Comparison of ENCODE assay signal across 9 cellular contexts in genomic region chr14:23120405-23121251, GRCh38. TPM values are rescaled to one million over a fixed set of nuclear protein-coding genes. Genes with fewer than 3 reads are reported as not detected.
DNase-seq lines count a peak whose midpoint lies in the region; ATAC-seq and TF ChIP-seq lines count a peak whose summit lies in the region.
"Had no signal": no experiment of that assay in that cellular context is flagged by ENCODE, and none has a peak within 500 bp of the region (broad histone marks: within the 10 kb centered on the region; RNA-seq: fewer than 3 reads in every experiment).

No MANE protein-coding gene starts in this region.

- H3K9ac ChIP-seq in HCT116 (ENCODE audit: low read length) = no peak overlapping the region

- H3K9me2 ChIP-seq in HCT116 (ENCODE audit: insufficient read depth) = no peaks in the 10 kb centered on the region

- H3K79me2 ChIP-seq in HCT116 (ENCODE audit: insufficient read depth, low read length) = no peaks in the 10 kb centered on the region

- WGBS in suprapubic skin = 27% methylated on average over 6 of the region's 9 CpGs

- no peak overlapping the region for H3K27ac ChIP-seq in HCT116 (ENCODE audit: low read depth, low read length)
- no peak overlapping the region for H3K27ac ChIP-seq in SJSA1
- no peak overlapping the region for H3K27ac ChIP-seq in foreskin keratinocyte
- no peak overlapping the region for H3K27ac ChIP-seq in suprapubic skin

- TF ChIP-seq CTCF in HCT116 (IDR thresholded peaks at IDR 0.05 in 2 of 3, conservative IDR thresholded peaks at IDR 0.05 in 1 of 3; ENCODE audit: borderline replicate concordance in 1 of 3, insufficient read depth in 1 of 3, low read depth in 2 of 3, low read length in 2 of 3) (peak; percentile 100), foreskin keratinocyte (conservative IDR thresholded peaks at IDR 0.05) (peak; percentile 100), suprapubic skin (IDR thresholded peaks at IDR 0.05) (peak; percentile 99 to 100)

- no peak overlapping the region for H3K4me2 ChIP-seq in HCT116 (ENCODE audit: low read length)

- no peaks in the 10 kb centered on the region for H3K27me3 ChIP-seq in HCT116 (ENCODE audit: insufficient read depth, low read length)
- no peaks in the 10 kb centered on the region for H3K27me3 ChIP-seq in SJSA1 (replicated peaks)
- no peaks in the 10 kb centered on the region for H3K27me3 ChIP-seq in foreskin keratinocyte
- H3K27me3 ChIP-seq in suprapubic skin = no peaks in the 10 kb centered on the region

- no peaks in the 10 kb centered on the region for H3K9me3 ChIP-seq in HCT116 (ENCODE audit: control insufficient read depth in 1 of 2, insufficient read depth in 1 of 2, low read depth in 1 of 2, low read length in 2 of 2)
- H3K9me3 ChIP-seq in SJSA1 (replicated peaks) = no peaks in the 10 kb centered on the region
- no peaks in the 10 kb centered on the region for H3K9me3 ChIP-seq in suprapubic skin

- TF ChIP-seq EP300 in suprapubic skin (IDR thresholded peaks at IDR 0.05) = no peak

- TF ChIP-seq POLR2A in HCT116 (IDR thresholded peaks at IDR 0.05; ENCODE audit: borderline replicate concordance, extremely low read depth, insufficient read depth, insufficient read length) (no peak), suprapubic skin (IDR thresholded peaks at IDR 0.05) (no peak)

- H3K4me3 ChIP-seq in HCT116 (replicated peaks in 1 of 2; ENCODE audit: low read depth in 1 of 2, low read length in 2 of 2) (no peak overlapping the region), SJSA1 (no peak overlapping the region), suprapubic skin (no peak overlapping the region)
- H3K4me3 ChIP-seq: skin epidermis had no signal

- no peak overlapping the region for H2AFZ ChIP-seq in HCT116 (ENCODE audit: low read depth, low read length, poor library complexity, severe bottlenecking)

- CTCF ChIA-PET in HCT116 (lab: Charles Lee) = interaction anchor here (0.6 to 4.3 kb wide), 50 partner anchors 8 to 440 kb away, joined by 3 to 162 read pairs (median 4); partner anchors contain the start of genes ACIN1, BCL2L2, C14orf119 and CDH24

- RAD21 ChIA-PET in HCT116 (lab: Charles Lee; ENCODE audit: low non-redundant PET in 1 of 2, low total read pairs in 2 of 2, uncharacterized antibody in 2 of 2, unreplicated experiment in 2 of 2) = interaction anchor here (0.6 to 2.4 kb wide), 15 partner anchors 26 to 181 kb away, joined by 3 to 24 read pairs (median 4); partner anchors contain the start of genes ACIN1 (in 1 of the 2) and C14orf119 (in 1 of the 2)

- no peaks in the 10 kb centered on the region for H4K20me1 ChIP-seq in HCT116 (ENCODE audit: insufficient read depth)

- intact Hi-C loops in HCT116 (cut with micrococcal nuclease) = loop anchor here (1.0 to 5.0 kb wide), 3 partner anchors 67 to 262 kb away; no protein-coding TSS in a partner anchor

- H3K4me1 ChIP-seq in HCT116 (ENCODE audit: control insufficient read depth in 1 of 2, insufficient read depth in 2 of 2, low read length in 2 of 2) (peaks cover 0 to 4% of the 10 kb centered on the region in 2 experiments; a peak in 2 of 4 replicates), SJSA1 (replicated peaks) (peaks cover 10% of the 10 kb centered on the region), foreskin keratinocyte (peaks cover 9% of the 10 kb centered on the region), suprapubic skin (peaks cover 33% of the 10 kb centered on the region)

- H3K36me3 ChIP-seq in HCT116 (ENCODE audit: control insufficient read depth in 1 of 2, insufficient read depth in 2 of 2, low read length in 2 of 2) = no peaks in the 10 kb centered on the region
- H3K36me3 ChIP-seq in SJSA1 = no peaks in the 10 kb centered on the region
- no peaks in the 10 kb centered on the region for H3K36me3 ChIP-seq in suprapubic skin

- DNase-seq in EH (ENCODE audit: low read depth) (peak; percentile 85), HCT116 (ENCODE audit: low read depth, low spot score) (peak; percentile 73), NCI-H1092 (lab: John Stamatoyannopoulos, UW) (peak; percentile 79), SJSA1 (ENCODE audit: low read depth in 1 of 2, low spot score in 2 of 2) (peak; percentile 70 to 85), foreskin keratinocyte (peak in 1 of 2 donors; percentile 47), nucleus accumbens (lab: John Stamatoyannopoulos, UW) (peak; percentile 21 to 94 (median 79)), suprapubic skin (ENCODE audit: low spot score in 2 of 2) (peak; percentile 94 to 96)
- DNase-seq in activated gamma-delta T cell treated with anti-CD3 and anti-CD28 coated beads, Interleukin-2, amount 50 U/mL, for 16 hours (ENCODE audit: low read depth) = peak; percentile 68

- ATAC-seq in HCT116 (peak; percentile 97), foreskin keratinocyte (peak; percentile 74)

- peak; percentile 99 for TF ChIP-seq RAD21 in HCT116 (IDR thresholded peaks at IDR 0.05; ENCODE audit: low read depth)

- POLR2A ChIA-PET in HCT116 (lab: Charles Lee) = interaction anchor here (1.0 to 1.6 kb wide), 4 partner anchors 26 to 69 kb away, joined by 3 to 9 read pairs (median 4); partner anchors contain the start of genes ACIN1, C14orf119 and SLC7A8

- BruUV-seq in HCT116 (replicated peaks; lab: Mats Ljungman, UMichigan) = no TSS peak

TF ChIP-seq in HCT116, 20 proteins besides CTCF, POLR2A, EP300 and RAD21:
- no peak for TF ChIP-seq POLR2AphosphoS5 (IDR thresholded peaks at IDR 0.05; ENCODE audit: low read depth, low read length)
- peak; percentile 68 for TF ChIP-seq YY1 (IDR thresholded peaks at IDR 0.05; ENCODE audit: extremely low read depth, insufficient replicate concordance, low read depth, low read length)

RNA-seq across cellular contexts. Expression of gene CEBPE, which starts 1.6 kb away (rescaled TPM):
- total RNA-seq in HCT116 (2021; ENCODE audit: unreplicated experiment) (not detected), foreskin keratinocyte (not detected in 2 replicates), suprapubic skin (not detected)
- polyA plus RNA-seq in HCT116 (2012) = not detected in 2 replicates
- not detected in 2 replicates for total RNA-seq in SJSA1 (2014; rRNA removed; shearing (Covaris generic))
- polyA plus RNA-seq in foreskin keratinocyte = not detected in 2 replicates

RNA-seq across cellular contexts. Expression of gene CIROP, which starts 15.8 kb away (rescaled TPM):
- total RNA-seq in HCT116 (2021; ENCODE audit: unreplicated experiment) (not detected), foreskin keratinocyte (not detected in 2 replicates), suprapubic skin (not detected)
- polyA plus RNA-seq in HCT116 (2012) = not detected in 2 replicates
- not detected in 2 replicates for total RNA-seq in SJSA1 (2014; rRNA removed; shearing (Covaris generic))
- not detected in 2 replicates for polyA plus RNA-seq in foreskin keratinocyte

RNA-seq across cellular contexts. Expression of gene C14orf119, which starts 25.3 kb away (rescaled TPM):
- total RNA-seq in HCT116 (2021; ENCODE audit: unreplicated experiment) (46.8 TPM), foreskin keratinocyte (76.7 and 80.2 TPM in 2 replicates), suprapubic skin (10 to 100 TPM; 10.1 to 22.7 (median 18.6) TPM)
- polyA plus RNA-seq in HCT116 (2012) = 46.4 and 55.3 TPM in 2 replicates
- total RNA-seq in SJSA1 (2014; rRNA removed; shearing (Covaris generic)) = 33.1 and 37.9 TPM in 2 replicates
- 86.6 and 91.2 TPM in 2 replicates for polyA plus RNA-seq in foreskin keratinocyte

RNA-seq across cellular contexts. Expression of gene ACIN1, which starts 25.7 kb away (rescaled TPM):
- total RNA-seq in HCT116 (2021; ENCODE audit: unreplicated experiment) (179 TPM), foreskin keratinocyte (101 and 112 TPM in 2 replicates), suprapubic skin (100 to 1,000 TPM in 2 of 4 donors, 10 to 100 TPM in 2; 78.7 to 217 (median 103) TPM)
- 96.6 and 113 TPM in 2 replicates for polyA plus RNA-seq in HCT116 (2012)
- total RNA-seq in SJSA1 (2014; rRNA removed; shearing (Covaris generic)) = 34.1 and 68.2 TPM in 2 replicates
- 74.5 and 82.6 TPM in 2 replicates for polyA plus RNA-seq in foreskin keratinocyte
